1 cellular context compared by ENCODE assay signal in the genomic region with DNA sequence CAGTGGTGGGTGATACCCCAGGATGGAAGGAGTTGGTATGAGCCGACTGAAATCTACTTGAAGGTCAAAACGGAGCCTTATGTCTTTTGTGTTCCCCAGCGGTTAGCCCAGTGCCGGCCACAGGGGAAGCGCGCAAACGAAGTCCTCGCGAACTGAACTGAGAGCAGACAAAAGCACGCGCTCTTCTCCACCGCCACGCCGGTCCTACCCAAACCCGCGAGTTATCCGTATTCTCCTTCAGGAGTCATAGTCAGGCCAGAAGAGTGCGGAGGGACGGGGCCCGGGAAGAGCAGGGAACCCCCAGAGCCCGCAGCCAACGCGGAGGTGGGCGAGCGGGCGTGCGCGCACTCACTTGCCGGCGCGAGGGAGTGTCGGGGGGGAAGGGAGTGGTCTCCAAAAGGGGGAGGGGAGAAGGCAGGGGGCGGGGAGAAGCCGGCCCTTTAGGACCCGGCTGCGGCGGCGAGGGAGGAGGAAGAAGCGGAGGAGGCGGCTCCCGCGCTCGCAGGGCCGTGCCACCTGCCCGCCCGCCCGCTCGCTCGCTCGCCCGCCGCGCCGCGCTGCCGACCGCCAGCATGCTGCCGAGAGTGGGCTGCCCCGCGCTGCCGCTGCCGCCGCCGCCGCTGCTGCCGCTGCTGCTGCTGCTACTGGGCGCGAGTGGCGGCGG.
TF ChIP-seq lines count a peak whose summit lies in the region.

A gene with protein sequence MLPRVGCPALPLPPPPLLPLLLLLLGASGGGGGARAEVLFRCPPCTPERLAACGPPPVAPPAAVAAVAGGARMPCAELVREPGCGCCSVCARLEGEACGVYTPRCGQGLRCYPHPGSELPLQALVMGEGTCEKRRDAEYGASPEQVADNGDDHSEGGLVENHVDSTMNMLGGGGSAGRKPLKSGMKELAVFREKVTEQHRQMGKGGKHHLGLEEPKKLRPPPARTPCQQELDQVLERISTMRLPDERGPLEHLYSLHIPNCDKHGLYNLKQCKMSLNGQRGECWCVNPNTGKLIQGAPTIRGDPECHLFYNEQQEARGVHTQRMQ (plus strand): TSS at position 469 of the 664 bp plus-strand sequence. CDS start 104 bp downstream, at position 573.

TF ChIP-seq in HEK293, 187 proteins besides CTCF, POLR2A, EP300 and RAD21 (continued from another document):
- TF ChIP-seq, protein P1, sequence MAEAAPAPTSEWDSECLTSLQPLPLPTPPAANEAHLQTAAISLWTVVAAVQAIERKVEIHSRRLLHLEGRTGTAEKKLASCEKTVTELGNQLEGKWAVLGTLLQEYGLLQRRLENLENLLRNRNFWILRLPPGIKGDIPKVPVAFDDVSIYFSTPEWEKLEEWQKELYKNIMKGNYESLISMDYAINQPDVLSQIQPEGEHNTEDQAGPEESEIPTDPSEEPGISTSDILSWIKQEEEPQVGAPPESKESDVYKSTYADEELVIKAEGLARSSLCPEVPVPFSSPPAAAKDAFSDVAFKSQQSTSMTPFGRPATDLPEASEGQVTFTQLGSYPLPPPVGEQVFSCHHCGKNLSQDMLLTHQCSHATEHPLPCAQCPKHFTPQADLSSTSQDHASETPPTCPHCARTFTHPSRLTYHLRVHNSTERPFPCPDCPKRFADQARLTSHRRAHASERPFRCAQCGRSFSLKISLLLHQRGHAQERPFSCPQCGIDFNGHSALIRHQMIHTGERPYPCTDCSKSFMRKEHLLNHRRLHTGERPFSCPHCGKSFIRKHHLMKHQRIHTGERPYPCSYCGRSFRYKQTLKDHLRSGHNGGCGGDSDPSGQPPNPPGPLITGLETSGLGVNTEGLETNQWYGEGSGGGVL (tag by site-specific recombination; IDR thresholded peaks at IDR 0.05) = peak; percentile 57; the same call in 1 of the 2 replicates
- TF ChIP-seq KLF10 (tag by site-specific recombination; IDR thresholded peaks at IDR 0.05) = no peak
- TF ChIP-seq, protein P2, sequence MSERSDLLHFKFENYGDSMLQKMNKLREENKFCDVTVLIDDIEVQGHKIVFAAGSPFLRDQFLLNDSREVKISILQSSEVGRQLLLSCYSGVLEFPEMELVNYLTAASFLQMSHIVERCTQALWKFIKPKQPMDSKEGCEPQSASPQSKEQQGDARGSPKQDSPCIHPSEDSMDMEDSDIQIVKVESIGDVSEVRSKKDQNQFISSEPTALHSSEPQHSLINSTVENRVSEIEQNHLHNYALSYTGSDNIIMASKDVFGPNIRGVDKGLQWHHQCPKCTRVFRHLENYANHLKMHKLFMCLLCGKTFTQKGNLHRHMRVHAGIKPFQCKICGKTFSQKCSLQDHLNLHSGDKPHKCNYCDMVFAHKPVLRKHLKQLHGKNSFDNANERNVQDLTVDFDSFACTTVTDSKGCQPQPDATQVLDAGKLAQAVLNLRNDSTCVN (tag by site-specific recombination; optimal IDR thresholded peaks at IDR 0.05) = peak; percentile 72
- TF ChIP-seq, protein P3, sequence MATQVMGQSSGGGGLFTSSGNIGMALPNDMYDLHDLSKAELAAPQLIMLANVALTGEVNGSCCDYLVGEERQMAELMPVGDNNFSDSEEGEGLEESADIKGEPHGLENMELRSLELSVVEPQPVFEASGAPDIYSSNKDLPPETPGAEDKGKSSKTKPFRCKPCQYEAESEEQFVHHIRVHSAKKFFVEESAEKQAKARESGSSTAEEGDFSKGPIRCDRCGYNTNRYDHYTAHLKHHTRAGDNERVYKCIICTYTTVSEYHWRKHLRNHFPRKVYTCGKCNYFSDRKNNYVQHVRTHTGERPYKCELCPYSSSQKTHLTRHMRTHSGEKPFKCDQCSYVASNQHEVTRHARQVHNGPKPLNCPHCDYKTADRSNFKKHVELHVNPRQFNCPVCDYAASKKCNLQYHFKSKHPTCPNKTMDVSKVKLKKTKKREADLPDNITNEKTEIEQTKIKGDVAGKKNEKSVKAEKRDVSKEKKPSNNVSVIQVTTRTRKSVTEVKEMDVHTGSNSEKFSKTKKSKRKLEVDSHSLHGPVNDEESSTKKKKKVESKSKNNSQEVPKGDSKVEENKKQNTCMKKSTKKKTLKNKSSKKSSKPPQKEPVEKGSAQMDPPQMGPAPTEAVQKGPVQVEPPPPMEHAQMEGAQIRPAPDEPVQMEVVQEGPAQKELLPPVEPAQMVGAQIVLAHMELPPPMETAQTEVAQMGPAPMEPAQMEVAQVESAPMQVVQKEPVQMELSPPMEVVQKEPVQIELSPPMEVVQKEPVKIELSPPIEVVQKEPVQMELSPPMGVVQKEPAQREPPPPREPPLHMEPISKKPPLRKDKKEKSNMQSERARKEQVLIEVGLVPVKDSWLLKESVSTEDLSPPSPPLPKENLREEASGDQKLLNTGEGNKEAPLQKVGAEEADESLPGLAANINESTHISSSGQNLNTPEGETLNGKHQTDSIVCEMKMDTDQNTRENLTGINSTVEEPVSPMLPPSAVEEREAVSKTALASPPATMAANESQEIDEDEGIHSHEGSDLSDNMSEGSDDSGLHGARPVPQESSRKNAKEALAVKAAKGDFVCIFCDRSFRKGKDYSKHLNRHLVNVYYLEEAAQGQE (tag by site-specific recombination; IDR thresholded peaks at IDR 0.05) = no peak
- peak; percentile 52 for TF ChIP-seq SP2 (tag by site-specific recombination; IDR thresholded peaks at IDR 0.05)
- TF ChIP-seq ZFP3 (tag by site-specific recombination; IDR thresholded peaks at IDR 0.05; ENCODE audit: low read depth) = no peak
- TF ChIP-seq ZNF791 (tag by site-specific recombination; IDR thresholded peaks at IDR 0.05) = no peak
- TF ChIP-seq ZNF221 (tag by site-specific recombination; IDR thresholded peaks at IDR 0.05; ENCODE audit: borderline replicate concordance) = no peak
- 0 out of 2 replicates have a peak, but pooled peaks have one; percentile 23 for TF ChIP-seq ZNF324 (tag by site-specific recombination; IDR thresholded peaks at IDR 0.05)
- no peak for TF ChIP-seq ZNF10 (tag by site-specific recombination; IDR thresholded peaks at IDR 0.05)
- TF ChIP-seq ZEB2 (tag by site-specific recombination; IDR thresholded peaks at IDR 0.05) = 0 out of 2 replicates have a peak, but pooled peaks have one; percentile 31
- TF ChIP-seq, protein P4, sequence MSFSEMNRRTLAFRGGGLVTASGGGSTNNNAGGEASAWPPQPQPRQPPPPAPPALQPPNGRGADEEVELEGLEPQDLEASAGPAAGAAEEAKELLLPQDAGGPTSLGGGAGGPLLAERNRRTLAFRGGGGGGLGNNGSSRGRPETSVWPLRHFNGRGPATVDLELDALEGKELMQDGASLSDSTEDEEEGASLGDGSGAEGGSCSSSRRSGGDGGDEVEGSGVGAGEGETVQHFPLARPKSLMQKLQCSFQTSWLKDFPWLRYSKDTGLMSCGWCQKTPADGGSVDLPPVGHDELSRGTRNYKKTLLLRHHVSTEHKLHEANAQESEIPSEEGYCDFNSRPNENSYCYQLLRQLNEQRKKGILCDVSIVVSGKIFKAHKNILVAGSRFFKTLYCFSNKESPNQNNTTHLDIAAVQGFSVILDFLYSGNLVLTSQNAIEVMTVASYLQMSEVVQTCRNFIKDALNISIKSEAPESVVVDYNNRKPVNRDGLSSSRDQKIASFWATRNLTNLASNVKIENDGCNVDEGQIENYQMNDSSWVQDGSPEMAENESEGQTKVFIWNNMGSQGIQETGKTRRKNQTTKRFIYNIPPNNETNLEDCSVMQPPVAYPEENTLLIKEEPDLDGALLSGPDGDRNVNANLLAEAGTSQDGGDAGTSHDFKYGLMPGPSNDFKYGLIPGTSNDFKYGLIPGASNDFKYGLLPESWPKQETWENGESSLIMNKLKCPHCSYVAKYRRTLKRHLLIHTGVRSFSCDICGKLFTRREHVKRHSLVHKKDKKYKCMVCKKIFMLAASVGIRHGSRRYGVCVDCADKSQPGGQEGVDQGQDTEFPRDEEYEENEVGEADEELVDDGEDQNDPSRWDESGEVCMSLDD (tag by site-specific recombination; IDR thresholded peaks at IDR 0.05) = 0 out of 2 replicates have a peak, but pooled peaks have one; percentile 14
- no peak for TF ChIP-seq ZNF629 (tag by site-specific recombination; IDR thresholded peaks at IDR 0.05)
- TF ChIP-seq, protein P5, sequence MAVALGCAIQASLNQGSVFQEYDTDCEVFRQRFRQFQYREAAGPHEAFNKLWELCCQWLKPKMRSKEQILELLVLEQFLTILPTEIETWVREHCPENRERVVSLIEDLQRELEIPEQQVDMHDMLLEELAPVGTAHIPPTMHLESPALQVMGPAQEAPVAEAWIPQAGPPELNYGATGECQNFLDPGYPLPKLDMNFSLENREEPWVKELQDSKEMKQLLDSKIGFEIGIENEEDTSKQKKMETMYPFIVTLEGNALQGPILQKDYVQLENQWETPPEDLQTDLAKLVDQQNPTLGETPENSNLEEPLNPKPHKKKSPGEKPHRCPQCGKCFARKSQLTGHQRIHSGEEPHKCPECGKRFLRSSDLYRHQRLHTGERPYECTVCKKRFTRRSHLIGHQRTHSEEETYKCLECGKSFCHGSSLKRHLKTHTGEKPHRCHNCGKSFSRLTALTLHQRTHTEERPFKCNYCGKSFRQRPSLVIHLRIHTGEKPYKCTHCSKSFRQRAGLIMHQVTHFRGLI (tag by site-specific recombination; IDR thresholded peaks at IDR 0.05) = no peak
- peak; percentile 76 for TF ChIP-seq ZNF341 (tag by site-specific recombination; IDR thresholded peaks at IDR 0.05; ENCODE audit: low read depth)
- TF ChIP-seq SP7 (tag by site-specific recombination; IDR thresholded peaks at IDR 0.05) = 0 out of 2 replicates have a peak, but pooled peaks have one; percentile 17
- TF ChIP-seq KLF9 (tag by site-specific recombination; IDR thresholded peaks at IDR 0.05; ENCODE audit: low read depth) = peak; percentile 57; the same call in 1 of the 2 replicates
- TF ChIP-seq IKZF3 (tag by site-specific recombination; IDR thresholded peaks at IDR 0.05) = no peak
- TF ChIP-seq GLIS1 (tag by site-specific recombination; IDR thresholded peaks at IDR 0.05) = 0 out of 2 replicates have a peak, but pooled peaks have one; percentile 29
- TF ChIP-seq ZFHX2 (tag by site-specific recombination; conservative IDR thresholded peaks at IDR 0.05) = peak; percentile 79
- no peak for TF ChIP-seq ZNF211 (tag by site-specific recombination; IDR thresholded peaks at IDR 0.05; ENCODE audit: low read depth)
- peak; percentile 60 for TF ChIP-seq SP3 (tag by site-specific recombination; IDR thresholded peaks at IDR 0.05)
- peak; percentile 52 for TF ChIP-seq ZNF335 (tag by site-specific recombination; conservative IDR thresholded peaks at IDR 0.05)
- no peak for TF ChIP-seq ZNF555 (tag by site-specific recombination; conservative IDR thresholded peaks at IDR 0.05)
- 0 out of 2 replicates have a peak, but pooled peaks have one; percentile 32 for TF ChIP-seq KLF8 (tag by site-specific recombination; IDR thresholded peaks at IDR 0.05)
- TF ChIP-seq ZBTB17 (tag by site-specific recombination; IDR thresholded peaks at IDR 0.05) = peak; percentile 17; the same call in 1 of the 2 replicates
- TF ChIP-seq ZNF394 (tag by site-specific recombination; IDR thresholded peaks at IDR 0.05; ENCODE audit: borderline replicate concordance) = no peak
- TF ChIP-seq ZNF843 (tag by site-specific recombination; IDR thresholded peaks at IDR 0.05) = peak; percentile 30; the same call in 1 of the 2 replicates
- TF ChIP-seq ZNF366 (tag by site-specific recombination; conservative IDR thresholded peaks at IDR 0.05) = no peak
- no peak for TF ChIP-seq KLF1 (tag by site-specific recombination; IDR thresholded peaks at IDR 0.05)
- TF ChIP-seq, protein P6, sequence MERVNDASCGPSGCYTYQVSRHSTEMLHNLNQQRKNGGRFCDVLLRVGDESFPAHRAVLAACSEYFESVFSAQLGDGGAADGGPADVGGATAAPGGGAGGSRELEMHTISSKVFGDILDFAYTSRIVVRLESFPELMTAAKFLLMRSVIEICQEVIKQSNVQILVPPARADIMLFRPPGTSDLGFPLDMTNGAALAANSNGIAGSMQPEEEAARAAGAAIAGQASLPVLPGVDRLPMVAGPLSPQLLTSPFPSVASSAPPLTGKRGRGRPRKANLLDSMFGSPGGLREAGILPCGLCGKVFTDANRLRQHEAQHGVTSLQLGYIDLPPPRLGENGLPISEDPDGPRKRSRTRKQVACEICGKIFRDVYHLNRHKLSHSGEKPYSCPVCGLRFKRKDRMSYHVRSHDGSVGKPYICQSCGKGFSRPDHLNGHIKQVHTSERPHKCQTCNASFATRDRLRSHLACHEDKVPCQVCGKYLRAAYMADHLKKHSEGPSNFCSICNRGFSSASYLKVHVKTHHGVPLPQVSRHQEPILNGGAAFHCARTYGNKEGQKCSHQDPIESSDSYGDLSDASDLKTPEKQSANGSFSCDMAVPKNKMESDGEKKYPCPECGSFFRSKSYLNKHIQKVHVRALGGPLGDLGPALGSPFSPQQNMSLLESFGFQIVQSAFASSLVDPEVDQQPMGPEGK (tag by site-specific recombination; IDR thresholded peaks at IDR 0.05) = peak; percentile 49
- TF ChIP-seq ZNF785 (tag by site-specific recombination; IDR thresholded peaks at IDR 0.05) = no peak
- TF ChIP-seq ZNF830 (tag by site-specific recombination; IDR thresholded peaks at IDR 0.05; ENCODE audit: low read depth) = no peak
- TF ChIP-seq ZFP69B (tag by site-specific recombination; IDR thresholded peaks at IDR 0.05) = no peak
TF ChIP-seq in HEK293: peak in this region for 22.
